Comparison of ENCODE assay signal across 36 cellular contexts in the genomic region with DNA sequence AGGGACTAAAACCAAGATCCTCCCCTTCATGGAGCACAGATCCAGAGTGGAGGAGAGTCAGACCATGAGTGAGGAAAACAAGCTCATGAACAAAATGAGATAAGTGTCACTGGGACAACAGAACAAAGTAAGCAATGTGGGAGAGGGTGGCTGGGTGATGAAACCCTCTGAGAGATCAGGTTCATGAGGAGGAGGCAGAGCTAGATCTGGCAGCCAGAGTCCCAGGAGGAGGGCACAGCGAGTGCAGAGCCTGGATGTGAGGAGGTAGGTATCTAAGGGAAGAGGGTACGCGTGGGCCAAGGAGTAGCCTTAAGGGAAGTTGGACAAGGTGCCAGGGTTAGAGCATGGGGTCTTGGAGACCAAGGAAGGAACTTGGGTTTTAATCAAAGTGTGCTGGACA.
"Had no signal": no experiment of that assay in that cellular context is flagged by ENCODE, and none has a peak within 500 bp of the region (broad histone marks: within the 10 kb centered on the region; RNA-seq: fewer than 3 reads in every experiment).

No MANE protein-coding gene starts in this region.

- H3K27ac ChIP-seq: adrenal gland, body of pancreas, brain microvascular endothelial cell, breast epithelium had no signal

- H3K9me3 Mint-ChIP-seq: activated B cell treated with CpG ODN at 0.5 μM for 24 hours; activated CD4-positive, alpha-beta memory T cell treated with anti-CD3 and anti-CD28 coated beads for 36 hours; activated CD4-positive, alpha-beta T cell treated with anti-CD3 and anti-CD28 coated beads, Interleukin-2, amount 10 ng/mL, durations not matched to agents 24 days and 14 days; activated CD8-positive, alpha-beta T cell treated with anti-CD3 and anti-CD28 coated beads for 36 hours; activated naive CD4-positive, alpha-beta T cell treated with anti-CD3 and anti-CD28 coated beads, Interleukin-2, amount 50 U/mL, for 72 hours; activated naive CD8-positive, alpha-beta T cell treated with anti-CD3 and anti-CD28 coated beads for 36 hours; activated T-cell treated with anti-CD3 and anti-CD28 coated beads, Interleukin-2, amount 50 U/mL, for 4 hours; activated T-helper 1 cell treated with anti-CD3 and anti-CD28 coated beads, Interleukin-12 subunit alpha, Interleukin-12 subunit beta, Interleukin-2, Interleukin-4 antibody, amounts not matched to agents 30 ng/mL and 10 ng/mL and 1 ng/mL, durations not matched to agents 14 hours and 24 hours and 36 hours; activated T-helper 17 cell treated with anti-CD3 and anti-CD28 coated beads, Interleukin-2, amount 50 U/mL, for 72 hours had no signal

- FAIRE-seq: astrocyte, TTC549 had no signal

- H3K4me3 ChIP-seq: adrenal gland, body of pancreas, breast epithelium had no signal

- H3K27me3 ChIP-seq: adrenal gland, body of pancreas, brain microvascular endothelial cell, breast epithelium had no signal

- H3K4me1 ChIP-seq: adrenal gland, body of pancreas, breast epithelium had no signal

- H3K9me3 ChIP-seq: adrenal gland, body of pancreas, breast epithelium had no signal

- H3K36me3 Mint-ChIP-seq: activated CD4-positive, alpha-beta memory T cell treated with anti-CD3 and anti-CD28 coated beads for 36 hours; activated naive CD4-positive, alpha-beta T cell treated with anti-CD3 and anti-CD28 coated beads, Interleukin-2, amount 50 U/mL, for 72 hours; activated naive CD8-positive, alpha-beta T cell treated with anti-CD3 and anti-CD28 coated beads for 36 hours had no signal

- H3K27ac Mint-ChIP-seq: activated B cell treated with CpG ODN at 0.5 μM for 24 hours; activated CD4-positive, alpha-beta memory T cell treated with anti-CD3 and anti-CD28 coated beads for 36 hours; activated CD4-positive, alpha-beta T cell treated with anti-CD3 and anti-CD28 coated beads, Interleukin-2, amount 10 ng/mL, durations not matched to agents 24 days and 14 days; activated CD8-positive, alpha-beta T cell treated with anti-CD3 and anti-CD28 coated beads for 36 hours; activated naive CD4-positive, alpha-beta T cell treated with anti-CD3 and anti-CD28 coated beads for 36 hours; activated naive CD8-positive, alpha-beta T cell treated with anti-CD3 and anti-CD28 coated beads for 36 hours; activated T-cell treated with anti-CD3 and anti-CD28 coated beads, Interleukin-2, amount 50 U/mL, for 72 hours; activated T-helper 1 cell treated with anti-CD3 and anti-CD28 coated beads, Interleukin-12 subunit alpha, Interleukin-12 subunit beta, Interleukin-2, Interleukin-4 antibody, amounts not matched to agents 30 ng/mL and 10 ng/mL and 1 ng/mL, durations not matched to agents 14 hours and 24 hours and 36 hours; activated T-helper 17 cell treated with anti-CD3 and anti-CD28 coated beads, Interleukin-2, amount 50 U/mL, for 72 hours; T-helper 1 cell treated with Interleukin-12 subunit alpha and Interleukin-12 subunit beta and Interleukin-4 antibody, amounts not matched to agents 30 μg/mL and 1 μg/mL, for 36 hours; T-helper 2 cell treated with Interferon-gamma antibody and Interleukin-4, amounts not matched to agents 5 μg/mL and 100 μg/mL, for 36 hours had no signal

- ATAC-seq: activated CD8-positive, alpha-beta T cell treated with anti-CD3 and anti-CD28 coated beads for 36 hours; activated naive CD4-positive, alpha-beta T cell treated with anti-CD3 and anti-CD28 coated beads, Interleukin-2, amount 50 U/mL, for 72 hours; activated T-cell treated with anti-CD3 and anti-CD28 coated beads, Interleukin-2, amount 50 U/mL, for 4 hours; activated T-cell treated with anti-CD3 and anti-CD28 coated beads, Interleukin-2, amount 50 U/mL, for 72 hours; activated T-helper 17 cell treated with anti-CD3 and anti-CD28 coated beads, Interleukin-2, amount 50 U/mL, for 72 hours; body of pancreas had no signal

- H3K27me3 Mint-ChIP-seq: activated B cell treated with CpG ODN at 0.5 μM for 24 hours; activated CD4-positive, alpha-beta memory T cell treated with anti-CD3 and anti-CD28 coated beads for 36 hours; activated CD4-positive, alpha-beta T cell treated with anti-CD3 and anti-CD28 coated beads, Interleukin-2, amount 10 ng/mL, durations not matched to agents 24 days and 14 days; activated CD8-positive, alpha-beta T cell treated with anti-CD3 and anti-CD28 coated beads for 36 hours; activated naive CD8-positive, alpha-beta T cell treated with anti-CD3 and anti-CD28 coated beads for 36 hours; activated T-helper 17 cell treated with anti-CD3 and anti-CD28 coated beads, Interleukin-2, amount 50 U/mL, for 72 hours had no signal

- DNase-seq: activated B cell treated with CpG ODN at 0.5 μM for 24 hours; activated CD4-positive, alpha-beta memory T cell treated with anti-CD3 and anti-CD28 coated beads for 36 hours; activated CD4-positive, alpha-beta T cell treated with anti-CD3 and anti-CD28 coated beads for 4 hours; activated CD4-positive, alpha-beta T cell treated with anti-CD3 and anti-CD28 coated beads, Interleukin-2, amount 10 ng/mL, durations not matched to agents 24 days and 14 days; activated CD4-positive, alpha-beta T cell treated with anti-CD3 and anti-CD28 coated beads, Interleukin-2, amount 50 U/mL, for 1 hour; activated CD4-positive, alpha-beta T cell treated with anti-CD3 and anti-CD28 coated beads, Interleukin-2, amount 50 U/mL, for 4 hours; activated CD4-positive, CD25-positive, alpha-beta regulatory T cell treated with anti-CD3 and anti-CD28 coated beads, Interleukin-2, amount 50 U/mL, for 72 hours; activated CD8-positive, alpha-beta memory T cell treated with anti-CD3 and anti-CD28 coated beads, Interleukin-2, amount 50 U/mL, for 4 hours; activated CD8-positive, alpha-beta T cell treated with anti-CD3 and anti-CD28 coated beads for 36 hours; activated effector memory CD4-positive, alpha-beta T cell treated with anti-CD3 and anti-CD28 coated beads, Interleukin-2, amount 50 U/mL, for 16 hours; activated gamma-delta T cell treated with Interleukin-2 at 50 U/mL for 16 hours; activated naive CD4-positive, alpha-beta T cell; activated naive CD4-positive, alpha-beta T cell treated with anti-CD3 and anti-CD28 coated beads for 36 hours; activated naive CD4-positive, alpha-beta T cell treated with anti-CD3 and anti-CD28 coated beads, Interleukin-2, amount 50 U/mL, for 16 hours; activated naive CD8-positive, alpha-beta T cell treated with anti-CD3 and anti-CD28 coated beads for 36 hours; activated T-cell treated with anti-CD3 and anti-CD28 coated beads for 4 hours; activated T-cell treated with anti-CD3 and anti-CD28 coated beads, Interleukin-2, amount 50 U/mL, for 1 hour; activated T-cell treated with anti-CD3 and anti-CD28 coated beads, Interleukin-2, amount 50 U/mL, for 4 hours; activated T-cell treated with anti-CD3 and anti-CD28 coated beads, Interleukin-2, amount 50 U/mL, for 72 hours; adrenal gland; amniotic stem cell; aorta; body of pancreas; brain microvascular endothelial cell; central memory CD4-positive, alpha-beta T cell; T-helper 1 cell; T-helper 2 cell; T-helper 9 cell had no signal

- H3K36me3 ChIP-seq: adrenal gland, brain microvascular endothelial cell, breast epithelium had no signal

- H3K4me3 Mint-ChIP-seq: activated B cell treated with CpG ODN at 0.5 μM for 24 hours; activated CD4-positive, alpha-beta memory T cell treated with anti-CD3 and anti-CD28 coated beads for 36 hours; activated CD4-positive, alpha-beta T cell treated with anti-CD3 and anti-CD28 coated beads, Interleukin-2, amount 10 ng/mL, durations not matched to agents 24 days and 14 days; activated CD8-positive, alpha-beta T cell treated with anti-CD3 and anti-CD28 coated beads for 36 hours; activated naive CD4-positive, alpha-beta T cell treated with anti-CD3 and anti-CD28 coated beads for 36 hours; activated naive CD8-positive, alpha-beta T cell treated with anti-CD3 and anti-CD28 coated beads for 36 hours; activated T-cell treated with anti-CD3 and anti-CD28 coated beads, Interleukin-2, amount 50 U/mL, for 4 hours; activated T-cell treated with anti-CD3 and anti-CD28 coated beads, Interleukin-2, amount 50 U/mL, for 72 hours; activated T-helper 1 cell treated with anti-CD3 and anti-CD28 coated beads, Interleukin-12 subunit alpha, Interleukin-12 subunit beta, Interleukin-2, Interleukin-4 antibody, amounts not matched to agents 30 ng/mL and 10 ng/mL and 1 ng/mL, durations not matched to agents 14 hours and 24 hours and 36 hours; activated T-helper 17 cell treated with anti-CD3 and anti-CD28 coated beads, Interleukin-2, amount 50 U/mL, for 72 hours; T-helper 1 cell treated with Interleukin-12 subunit alpha and Interleukin-12 subunit beta and Interleukin-4 antibody, amounts not matched to agents 30 μg/mL and 1 μg/mL, for 36 hours; T-helper 2 cell treated with Interferon-gamma antibody and Interleukin-4, amounts not matched to agents 5 μg/mL and 100 μg/mL, for 36 hours had no signal

- H3K4me1 Mint-ChIP-seq: activated B cell treated with CpG ODN at 0.5 μM for 24 hours; activated CD4-positive, alpha-beta T cell treated with anti-CD3 and anti-CD28 coated beads, Interleukin-2, amount 10 ng/mL, durations not matched to agents 24 days and 14 days; activated naive CD8-positive, alpha-beta T cell treated with anti-CD3 and anti-CD28 coated beads for 36 hours; activated T-helper 17 cell treated with anti-CD3 and anti-CD28 coated beads, Interleukin-2, amount 50 U/mL, for 72 hours had no signal
